ENCODE assay signal across 28 cellular contexts in the genomic region with DNA sequence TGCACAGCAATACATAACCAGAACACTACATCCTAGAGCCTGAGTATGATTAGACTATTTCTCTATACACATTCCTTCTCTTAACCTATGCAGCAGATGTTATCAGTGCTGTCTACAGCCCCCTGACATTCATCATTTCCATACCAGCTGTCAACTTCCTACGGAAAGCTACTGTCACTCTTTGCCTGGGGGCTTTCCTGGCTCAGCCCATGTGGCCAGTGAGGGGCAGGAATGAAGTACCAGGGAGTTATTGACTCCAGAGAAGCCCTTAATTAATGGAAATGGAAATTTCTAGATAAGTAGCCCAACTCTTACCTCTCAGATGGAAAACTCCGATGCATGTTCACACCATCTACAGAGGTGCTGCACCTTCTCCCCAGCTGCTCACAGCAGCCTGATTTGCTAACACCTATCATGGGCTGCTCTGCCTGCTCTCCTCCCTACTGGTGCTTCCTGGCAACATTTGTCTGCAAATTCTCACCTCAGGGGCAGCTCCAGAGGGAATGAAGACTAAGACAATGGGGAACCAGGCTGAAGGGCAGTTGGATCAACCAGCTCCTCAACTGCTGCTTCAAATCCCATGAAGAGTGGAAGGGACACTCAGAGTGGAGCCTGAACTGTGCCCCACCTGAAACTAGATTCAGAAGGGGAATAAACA. TPM values are rescaled to one million over a fixed set of nuclear protein-coding genes. Genes with fewer than 3 reads are reported as not detected.
"Had no signal": no experiment of that assay in that cellular context is flagged by ENCODE, and none has a peak within 500 bp of the region (broad histone marks: within the 10 kb centered on the region; RNA-seq: fewer than 3 reads in every experiment).

No MANE protein-coding gene starts in this region.

- H3K4me3 ChIP-seq: cardiac muscle cell, lower lobe of right lung, testis, vagina had no signal

- H3K9me3 ChIP-seq: lower lobe of right lung, testis, vagina had no signal

- ATAC-seq: activated T-cell treated with anti-CD3 and anti-CD28 coated beads, Interleukin-2, amount 50 U/mL, for 4 hours; left lobe of liver; lower lobe of right lung; sciatic nerve; stimulated activated effector memory CD8-positive, alpha-beta T cell treated with anti-CD3 and anti-CD28 coated beads, Interleukin-12 subunit alpha, Interleukin-12 subunit beta, amount 100 ng/mL, for 72 hours had no signal

- H3K36me3 ChIP-seq: cardiac muscle cell, lower lobe of right lung, vagina, WERI-Rb-1 had no signal

- H3K27me3 ChIP-seq: cardiac muscle cell, testis, vagina had no signal

- H3K27ac ChIP-seq: cardiac muscle cell, lower lobe of right lung, testis, vagina, WERI-Rb-1 had no signal

- H3K4me1 ChIP-seq: lower lobe of right lung, testis, vagina had no signal

- DNase-seq: activated CD4-positive, CD25-positive, alpha-beta regulatory T cell treated with anti-CD3 and anti-CD28 coated beads, Interleukin-2, amount 50 U/mL, for 72 hours; activated CD8-positive, alpha-beta memory T cell treated with anti-CD3 and anti-CD28 coated beads, Interleukin-2, amount 50 U/mL, for 4 hours; activated naive CD4-positive, alpha-beta T cell treated with Interleukin-2 at 50 U/mL for 16 hours; activated T-cell treated with anti-CD3 and anti-CD28 coated beads, Interleukin-2, amount 50 U/mL, for 4 hours; foreskin fibroblast; immature natural killer cell; lower lobe of right lung; naive B cell; nucleus accumbens; posterior cingulate gyrus; stimulated activated CD4-positive, alpha-beta T cell treated with anti-CD3 and anti-CD28 coated beads, Interleukin-2, amount 100 ng/mL, for 24 hours; testis; WERI-Rb-1 had no signal

RNA-seq across cellular contexts. Expression of a gene that starts 59.6 kb away (rescaled TPM):
- total RNA-seq: activated T-cell treated with anti-CD3 and anti-CD28 coated beads, Interleukin-2, amount 50 U/mL, for 4 hours; activated T-helper 2 cell treated with anti-CD3 and anti-CD28 coated beads, Interferon-gamma antibody, Interleukin-2, Interleukin-4, amounts not matched to agents 10 μg/mL and 5 μg/mL and 100 μg/mL, durations not matched to agents 14 hours and 24 hours and 36 hours; cardiac muscle cell; chondrocyte; epithelial cell of proximal tubule; fibroblast of lung; kidney epithelial cell; left lobe of liver; lower lobe of right lung; mesenteric fat pad; mucosa of gallbladder; renal cortical epithelial cell; sciatic nerve; testis; vagina had no signal
- polyA plus RNA-seq: cardiac muscle cell, fibroblast of lung, neural cell, small intestine had no signal
